Comparison of ENCODE assay signal across 8 cellular contexts in the genomic region with DNA sequence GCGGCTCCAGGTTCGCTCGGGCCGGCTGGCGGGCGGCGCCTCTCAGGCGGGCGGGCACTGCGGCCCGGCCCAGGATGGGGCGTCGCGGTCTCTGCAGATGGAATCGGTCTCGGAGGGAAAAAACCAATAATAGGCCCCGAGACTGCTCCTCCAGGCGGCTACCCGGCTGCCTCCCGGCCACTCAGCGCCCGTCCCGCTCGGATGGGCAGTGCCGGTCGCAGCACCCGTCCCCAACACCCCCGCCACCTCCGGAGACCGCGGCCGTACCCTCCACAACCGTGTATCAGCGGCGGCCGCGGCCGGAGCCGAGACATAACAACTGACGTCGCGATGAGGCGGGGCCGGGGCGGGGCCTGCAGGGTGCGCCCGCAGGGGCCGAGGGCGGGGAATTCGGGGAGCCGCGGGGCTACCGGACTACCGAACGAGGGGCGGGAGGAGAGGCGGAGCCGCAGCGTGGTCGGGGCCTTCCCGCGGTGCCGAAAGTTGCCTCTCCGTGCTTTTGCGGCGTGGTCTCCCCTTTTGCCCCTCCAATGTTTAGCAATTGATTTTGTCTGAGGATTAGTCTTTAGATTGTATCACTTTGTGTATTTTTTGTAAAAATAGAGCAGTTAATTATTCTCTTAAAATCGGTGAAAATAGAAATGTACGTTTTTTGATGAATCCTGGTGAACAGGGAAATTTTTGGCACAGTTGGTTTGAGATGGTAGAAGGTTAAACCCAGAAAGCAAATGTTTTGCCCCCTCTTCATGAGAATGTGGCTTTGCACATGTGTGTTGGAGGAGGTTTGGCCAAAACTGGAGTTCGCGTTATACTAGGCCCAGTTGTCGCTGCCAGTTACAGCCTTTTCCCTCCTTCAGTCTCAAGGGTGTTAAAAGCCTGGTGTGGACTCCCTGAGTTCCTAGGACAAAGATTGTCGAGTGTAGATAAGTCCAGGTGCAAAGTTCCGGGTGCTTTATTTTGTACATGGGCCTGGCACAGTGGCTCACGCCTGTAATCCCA. TPM values are rescaled to one million over a fixed set of nuclear protein-coding genes. Genes with fewer than 3 reads are reported as not detected.
DNase-seq lines count a peak whose midpoint lies in the region; ATAC-seq and TF ChIP-seq lines count a peak whose summit lies in the region.

A gene with protein sequence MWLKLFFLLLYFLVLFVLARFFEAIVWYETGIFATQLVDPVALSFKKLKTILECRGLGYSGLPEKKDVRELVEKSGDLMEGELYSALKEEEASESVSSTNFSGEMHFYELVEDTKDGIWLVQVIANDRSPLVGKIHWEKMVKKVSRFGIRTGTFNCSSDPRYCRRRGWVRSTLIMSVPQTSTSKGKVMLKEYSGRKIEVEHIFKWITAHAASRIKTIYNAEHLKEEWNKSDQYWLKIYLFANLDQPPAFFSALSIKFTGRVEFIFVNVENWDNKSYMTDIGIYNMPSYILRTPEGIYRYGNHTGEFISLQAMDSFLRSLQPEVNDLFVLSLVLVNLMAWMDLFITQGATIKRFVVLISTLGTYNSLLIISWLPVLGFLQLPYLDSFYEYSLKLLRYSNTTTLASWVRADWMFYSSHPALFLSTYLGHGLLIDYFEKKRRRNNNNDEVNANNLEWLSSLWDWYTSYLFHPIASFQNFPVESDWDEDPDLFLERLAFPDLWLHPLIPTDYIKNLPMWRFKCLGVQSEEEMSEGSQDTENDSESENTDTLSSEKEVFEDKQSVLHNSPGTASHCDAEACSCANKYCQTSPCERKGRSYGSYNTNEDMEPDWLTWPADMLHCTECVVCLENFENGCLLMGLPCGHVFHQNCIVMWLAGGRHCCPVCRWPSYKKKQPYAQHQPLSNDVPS (minus strand): TSS at position 317 of the 999 bp plus-strand sequence. CDS start 979 bp downstream, outside the sequence.

- H3K9me3 Mint-ChIP-seq in activated T-helper 17 cell treated with anti-CD3 and anti-CD28 coated beads, Interleukin-2, amount 50 U/mL, for 72 hours: no peaks in the 10 kb centered on the region
- H3K9me3 Mint-ChIP-seq in naive thymus-derived CD8-positive, alpha-beta T cell: no peaks in the 10 kb centered on the region
- H3K9me3 Mint-ChIP-seq in stimulated activated naive B cell treated with anti-CD40 and anti-IgM and Interleukin-4, amounts not matched to agents 10 μg/mL and 1 μg/mL and 100 μg/mL, for 72 hours: no peaks in the 10 kb centered on the region

- H3K4me1 ChIP-seq in DND-41 (ENCODE audit: insufficient read depth, low read length) (peaks cover 30% of the 10 kb centered on the region), fibroblast of lung (ENCODE audit: control insufficient read depth, extremely low read depth, insufficient read depth, low read length) (no peaks in the 10 kb centered on the region)

- peak within 1 kb of the TSS; percentile 88 to 89 for H3K4me3 ChIP-seq in DND-41 (ENCODE audit: low read depth in 1 of 2, low read length in 2 of 2)
- H3K4me3 ChIP-seq in fibroblast of lung (replicated peaks in 1 of 4; ENCODE audit: control extremely low read depth in 1 of 4, insufficient read depth in 1 of 4, low read depth in 3 of 4, low read length in 4 of 4): peak within 1 kb of the TSS; percentile 69 to 95 (median 80)

- no peak for TF ChIP-seq CTCF in DND-41 (IDR thresholded peaks at IDR 0.05; ENCODE audit: borderline replicate concordance, extremely low read depth, low read length, poor library complexity, severe bottlenecking)
- no peak for TF ChIP-seq CTCF in RWPE1 (conservative IDR thresholded peaks at IDR 0.05; ENCODE audit: low read depth)
- no peak for TF ChIP-seq CTCF in fibroblast of lung (conservative IDR thresholded peaks at IDR 0.05 in 1 of 2, IDR thresholded peaks at IDR 0.05 in 1 of 2; ENCODE audit: low read depth in 1 of 2, low read length in 2 of 2)

- CTCF ChIA-PET in RWPE1 (lab: Yijun Ruan, JAX): no interaction called here

- H3K4me1 Mint-ChIP-seq in activated T-helper 17 cell treated with anti-CD3 and anti-CD28 coated beads, Interleukin-2, amount 50 U/mL, for 72 hours: peaks cover 12% of the 10 kb centered on the region
- peaks cover 10 to 41% (median 33%) of the 10 kb centered on the region in 4 donors for H3K4me1 Mint-ChIP-seq in naive thymus-derived CD8-positive, alpha-beta T cell
- peaks cover 9 to 23% of the 10 kb centered on the region in 2 donors for H3K4me1 Mint-ChIP-seq in stimulated activated naive B cell treated with anti-CD40 and anti-IgM and Interleukin-4, amounts not matched to agents 10 μg/mL and 1 μg/mL and 100 μg/mL, for 72 hours

- H3K36me3 Mint-ChIP-seq in activated T-helper 17 cell treated with anti-CD3 and anti-CD28 coated beads, Interleukin-2, amount 50 U/mL, for 72 hours (ENCODE audit: low read depth): peaks cover 16% of the 10 kb centered on the region
- H3K36me3 Mint-ChIP-seq in naive thymus-derived CD8-positive, alpha-beta T cell: peaks cover 0 to 14% (median 2%) of the 10 kb centered on the region in 3 donors
- H3K36me3 Mint-ChIP-seq in stimulated activated naive B cell treated with anti-CD40 and anti-IgM and Interleukin-4, amounts not matched to agents 10 μg/mL and 1 μg/mL and 100 μg/mL, for 72 hours: peaks cover 3 to 12% of the 10 kb centered on the region in 2 donors

- H3K27me3 Mint-ChIP-seq in activated T-helper 17 cell treated with anti-CD3 and anti-CD28 coated beads, Interleukin-2, amount 50 U/mL, for 72 hours: peaks cover 2% of the 10 kb centered on the region
- H3K27me3 Mint-ChIP-seq in naive thymus-derived CD8-positive, alpha-beta T cell: peaks cover 0 to 1% (median 0%) of the 10 kb centered on the region in 5 donors
- no peaks in the 10 kb centered on the region for H3K27me3 Mint-ChIP-seq in stimulated activated naive B cell treated with anti-CD40 and anti-IgM and Interleukin-4, amounts not matched to agents 10 μg/mL and 1 μg/mL and 100 μg/mL, for 72 hours

- H3K9ac ChIP-seq in DND-41 (ENCODE audit: low read depth, low read length): peak within 1 kb of the TSS; percentile 89
- H3K9ac ChIP-seq in fibroblast of lung (ENCODE audit: insufficient read depth, low read length): peak within 1 kb of the TSS; percentile 93

- H3K27ac Mint-ChIP-seq in activated T-helper 17 cell treated with anti-CD3 and anti-CD28 coated beads, Interleukin-2, amount 50 U/mL, for 72 hours: peak within 1 kb of the TSS; percentile 93
- H3K27ac Mint-ChIP-seq in naive thymus-derived CD8-positive, alpha-beta T cell: peak within 1 kb of the TSS; percentile 88 to 96 (median 96)
- peak within 1 kb of the TSS; percentile 99 for H3K27ac Mint-ChIP-seq in stimulated activated naive B cell treated with anti-CD40 and anti-IgM and Interleukin-4, amounts not matched to agents 10 μg/mL and 1 μg/mL and 100 μg/mL, for 72 hours

- POLR2A ChIA-PET in RWPE1 (lab: Yijun Ruan, JAX; ENCODE audit: low non-redundant PET): no interaction called here
- POLR2A ChIA-PET in naive thymus-derived CD8-positive, alpha-beta T cell (lab: Charles Lee): interaction anchor here (1.4 to 3.2 kb wide), 4 partner anchors 14 to 184 kb away, joined by 5 to 31 read pairs (median 16); a partner anchor contains a TSS

- ATAC-seq in DND-41 (ENCODE audit: insufficient read depth, low read depth) (peak; percentile 90), GM21786 (IDR thresholded peaks at IDR 0.05; ENCODE audit: unreplicated experiment) (peak; percentile 79)
- peak; percentile 91 for ATAC-seq in activated T-helper 17 cell treated with anti-CD3 and anti-CD28 coated beads, Interleukin-2, amount 50 U/mL, for 72 hours (replicated peaks)
- peak; percentile 83 to 87 for ATAC-seq in naive thymus-derived CD8-positive, alpha-beta T cell
- ATAC-seq in stimulated activated naive B cell treated with anti-CD40 and anti-IgM and Interleukin-4, amounts not matched to agents 10 μg/mL and 1 μg/mL and 100 μg/mL, for 72 hours (replicated peaks): peak; percentile 86 to 87

- H3K27me3 ChIP-seq in DND-41 (ENCODE audit: insufficient read depth, low read length, poor library complexity): no peaks in the 10 kb centered on the region
- H3K27me3 ChIP-seq in fibroblast of lung (ENCODE audit: control insufficient read depth, insufficient read depth, low read length): peaks cover 3% of the 10 kb centered on the region

- peak within 1 kb of the TSS; percentile 96 for H3K4me3 Mint-ChIP-seq in activated T-helper 17 cell treated with anti-CD3 and anti-CD28 coated beads, Interleukin-2, amount 50 U/mL, for 72 hours
- H3K4me3 Mint-ChIP-seq in naive thymus-derived CD8-positive, alpha-beta T cell: peak within 1 kb of the TSS; percentile 85 to 95 (median 92)
- peak within 1 kb of the TSS; percentile 95 for H3K4me3 Mint-ChIP-seq in stimulated activated naive B cell treated with anti-CD40 and anti-IgM and Interleukin-4, amounts not matched to agents 10 μg/mL and 1 μg/mL and 100 μg/mL, for 72 hours

- H3K9me3 ChIP-seq in DND-41 (ENCODE audit: insufficient read depth, low read length, severe bottlenecking) (no peaks in the 10 kb centered on the region), fibroblast of lung (ENCODE audit: control insufficient read depth, insufficient read depth, low read depth, low read length) (no peaks in the 10 kb centered on the region)

- H4K20me1 ChIP-seq in DND-41 (ENCODE audit: insufficient read depth, low read length) (peaks cover 19% of the 10 kb centered on the region), fibroblast of lung (ENCODE audit: control insufficient read depth, extremely low read depth, insufficient read depth, low read length) (no peaks in the 10 kb centered on the region)

- H3K79me2 ChIP-seq in DND-41 (ENCODE audit: insufficient read depth, low read length): peaks cover 47% of the 10 kb centered on the region
- peaks cover 17% of the 10 kb centered on the region for H3K79me2 ChIP-seq in fibroblast of lung (ENCODE audit: control insufficient read depth, insufficient read depth, low read length)

- H3K4me2 ChIP-seq in DND-41 (ENCODE audit: insufficient read depth, low read length) (peak within 1 kb of the TSS; percentile 83), fibroblast of lung (ENCODE audit: extremely low read depth, insufficient read depth, low read length) (peak within 1 kb of the TSS; percentile 74)

- H2AFZ ChIP-seq in DND-41 (ENCODE audit: low read depth, low read length) (peak within 1 kb of the TSS; percentile 89), fibroblast of lung (ENCODE audit: low read length) (peak within 1 kb of the TSS; percentile 80)

- H3K27ac ChIP-seq in DND-41 (ENCODE audit: low read length) (peak within 1 kb of the TSS; percentile 81), RWPE1 (peak within 1 kb of the TSS; percentile 99), fibroblast of lung (ENCODE audit: insufficient read depth, low read length) (peak within 1 kb of the TSS; percentile 86)

- DNase-seq in DND-41 (peak; percentile 94), Kasumi-1 (lab: John Stamatoyannopoulos, UW) (peak; percentile 72 to 81), RWPE1 (ENCODE audit: low spot score) (peak; percentile 93), fibroblast of lung (ENCODE audit: low read depth in 2 of 2) (peak; percentile 89 to 91)
- peak; percentile 86 to 94 (median 88) for DNase-seq in naive thymus-derived CD8-positive, alpha-beta T cell
- peak; percentile 92 for DNase-seq in stimulated activated naive B cell treated with anti-CD40 and anti-IgM and Interleukin-4, amounts not matched to agents 10 μg/mL and 1 μg/mL and 100 μg/mL, for 72 hours

- H3K36me3 ChIP-seq in DND-41 (ENCODE audit: insufficient read depth, low read length) (peaks cover 14% of the 10 kb centered on the region), fibroblast of lung (ENCODE audit: control insufficient read depth, insufficient read depth, low read length) (peaks cover 2% of the 10 kb centered on the region)

RNA-seq across cellular contexts. Expression of the gene that starts here (rescaled TPM):
- 10 to 100 TPM; 11.8 to 17.6 TPM for total RNA-seq in activated T-helper 17 cell treated with anti-CD3 and anti-CD28 coated beads, Interleukin-2, amount 50 U/mL, for 72 hours
- total RNA-seq in fibroblast of lung: 17.5 and 20.3 TPM in 2 replicates
- 11.6 and 20.9 TPM in 2 replicates for polyA plus RNA-seq in fibroblast of lung
- polyA plus RNA-seq in fibroblast of lung (2012): 8.6 and 14.6 TPM in 2 replicates
- polyA minus RNA-seq in fibroblast of lung (ENCODE audit: low replicate concordance): 1.1 and 1.8 TPM in 2 replicates
- total RNA-seq in naive thymus-derived CD8-positive, alpha-beta T cell: 10 to 100 TPM; 46.8 to 47.9 TPM
- polyA plus RNA-seq in naive thymus-derived CD8-positive, alpha-beta T cell: 1 to 10 TPM in 2 of 3 donors, under 1 TPM in 1; 0.77 to 4.4 (median 2.4) TPM

Comparison
In these comparisons a context has a peak if more than half of its experiments do, and no peak if none do; other contexts are left out.
1. Peak in every context shown above with its lines: DNase-seq, ATAC-seq, H3K4me3 ChIP-seq and H3K27ac ChIP-seq.